Comparison of ENCODE assay signal across 1 cellular context in the genomic region with DNA sequence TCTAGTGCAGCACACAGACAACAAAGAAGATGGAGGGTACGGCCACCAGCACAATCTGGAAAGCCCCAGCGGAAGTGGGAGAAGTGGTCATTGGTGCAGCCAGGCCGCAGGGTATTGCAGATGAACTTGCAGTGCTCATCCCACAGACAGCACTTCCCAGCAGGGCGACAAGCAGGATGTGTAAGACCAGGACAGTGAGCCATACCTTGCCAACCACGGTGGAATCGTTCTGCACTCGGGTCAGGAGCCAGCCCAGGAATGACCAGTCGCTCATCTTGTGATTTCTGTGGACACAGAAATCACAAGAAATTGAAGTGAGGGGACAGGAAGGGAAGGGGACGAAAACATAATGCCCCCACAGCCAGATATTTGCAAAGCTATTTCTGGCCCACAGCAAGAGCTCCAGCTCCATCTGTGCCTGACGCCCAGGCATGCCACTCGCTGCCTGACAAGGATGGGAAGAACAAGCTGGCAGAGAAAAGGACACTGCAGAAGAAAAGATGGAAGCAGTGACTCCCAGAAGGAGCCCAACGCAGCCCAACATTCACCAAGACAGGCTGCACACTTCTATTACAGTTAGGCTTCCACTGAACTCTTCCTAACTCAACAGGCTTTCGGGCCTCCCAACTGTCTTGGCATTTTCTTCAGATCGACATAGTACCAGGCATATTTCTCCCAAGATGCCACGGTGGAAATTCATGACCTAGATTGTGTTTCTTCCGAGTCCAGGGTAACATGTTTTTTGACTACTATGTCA.
TF ChIP-seq lines count a peak whose summit lies in the region.

No MANE protein-coding gene starts in this region.

TF ChIP-seq in H1, 55 proteins besides CTCF, POLR2A, EP300 and RAD21:
- TF ChIP-seq RNF2 (IDR thresholded peaks at IDR 0.05; ENCODE audit: borderline replicate concordance, low read depth, low read length, missing control alignments, poor library complexity, severe bottlenecking), result no peak
- no peak for TF ChIP-seq SAP30 (IDR thresholded peaks at IDR 0.05; ENCODE audit: insufficient read depth, insufficient replicate concordance, low read length)
- TF ChIP-seq CTBP2 (IDR thresholded peaks at IDR 0.05; ENCODE audit: borderline replicate concordance, insufficient read depth, insufficient read length, low read length), result no peak
- no peak for TF ChIP-seq NANOG (IDR thresholded peaks at IDR 0.05; ENCODE audit: insufficient read depth, low read depth, low read length, poor library complexity, severe bottlenecking)
- TF ChIP-seq, protein P1, sequence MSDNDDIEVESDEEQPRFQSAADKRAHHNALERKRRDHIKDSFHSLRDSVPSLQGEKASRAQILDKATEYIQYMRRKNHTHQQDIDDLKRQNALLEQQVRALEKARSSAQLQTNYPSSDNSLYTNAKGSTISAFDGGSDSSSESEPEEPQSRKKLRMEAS (IDR thresholded peaks at IDR 0.05), result no peak
- no peak for TF ChIP-seq JUND (IDR thresholded peaks at IDR 0.05; ENCODE audit: low read length)
